Comparison of ENCODE assay signal across 2 cellular contexts in the genomic region with DNA sequence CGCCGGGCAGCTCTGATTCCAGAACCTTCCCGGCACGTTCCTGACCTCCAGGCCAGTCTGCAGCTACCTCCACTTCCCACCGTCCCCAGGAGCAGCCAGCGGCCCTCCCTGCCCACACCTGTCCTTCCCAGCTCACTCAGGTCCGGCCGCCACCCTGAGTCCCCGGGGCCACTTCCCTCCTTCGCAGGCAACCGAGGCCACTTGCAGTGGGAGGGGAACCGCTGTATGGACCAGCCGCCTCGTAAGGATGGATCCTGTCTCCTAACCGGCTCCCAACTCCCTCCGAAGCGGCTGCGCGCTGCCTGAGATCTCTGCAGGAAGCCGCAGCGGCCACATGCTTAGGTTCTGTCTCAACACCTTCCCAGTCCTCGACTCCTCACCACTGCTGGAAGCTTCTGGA.
TF ChIP-seq lines count a peak whose summit lies in the region.

No MANE protein-coding gene starts in this region.

TF ChIP-seq in IMR-90, 13 proteins besides CTCF, POLR2A, EP300 and RAD21:
- TF ChIP-seq BHLHE40 (IDR thresholded peaks at IDR 0.05; ENCODE audit: low read depth, low read length), result no peak
- no peak for TF ChIP-seq CHD1 (IDR thresholded peaks at IDR 0.05; ENCODE audit: low read depth, low read length)
- no peak for TF ChIP-seq RCOR1 (IDR thresholded peaks at IDR 0.05; ENCODE audit: insufficient replicate concordance, low read length)
- TF ChIP-seq MXI1 (IDR thresholded peaks at IDR 0.05; ENCODE audit: borderline replicate concordance, low read depth, low read length), result no peak
- TF ChIP-seq USF2 (IDR thresholded peaks at IDR 0.05; ENCODE audit: low read depth, low read length), result no peak
- no peak for TF ChIP-seq FOS (IDR thresholded peaks at IDR 0.05; ENCODE audit: low read depth, low read length)
- TF ChIP-seq RFX5 (IDR thresholded peaks at IDR 0.05; ENCODE audit: low read depth, low read length), result no peak
- TF ChIP-seq SMC3 (IDR thresholded peaks at IDR 0.05; ENCODE audit: low read depth, low read length), result no peak
- no peak for TF ChIP-seq MAFK (IDR thresholded peaks at IDR 0.05; ENCODE audit: low read depth, low read length)
- no peak for TF ChIP-seq CEBPB (IDR thresholded peaks at IDR 0.05; ENCODE audit: low read depth, low read length)

TF ChIP-seq in K562, 482 proteins besides CTCF, POLR2A, EP300 and RAD21:
- TF ChIP-seq ZBTB33 (CRISPR knock-in tag; IDR thresholded peaks at IDR 0.05), result peak; percentile 72; the same call in 1 of the 2 replicates
- TF ChIP-seq POLR2G (IDR thresholded peaks at IDR 0.05; ENCODE audit: low read depth, low read length), result peak; percentile 59
- TF ChIP-seq PRPF4 (IDR thresholded peaks at IDR 0.05; ENCODE audit: insufficient read depth, low read depth, low read length, poor library complexity, severe bottlenecking), result no peak
- TF ChIP-seq RBM22 (IDR thresholded peaks at IDR 0.05; ENCODE audit: low read depth, low read length, poor library complexity, severe bottlenecking), result peak; percentile 24
- TF ChIP-seq, protein P1, sequence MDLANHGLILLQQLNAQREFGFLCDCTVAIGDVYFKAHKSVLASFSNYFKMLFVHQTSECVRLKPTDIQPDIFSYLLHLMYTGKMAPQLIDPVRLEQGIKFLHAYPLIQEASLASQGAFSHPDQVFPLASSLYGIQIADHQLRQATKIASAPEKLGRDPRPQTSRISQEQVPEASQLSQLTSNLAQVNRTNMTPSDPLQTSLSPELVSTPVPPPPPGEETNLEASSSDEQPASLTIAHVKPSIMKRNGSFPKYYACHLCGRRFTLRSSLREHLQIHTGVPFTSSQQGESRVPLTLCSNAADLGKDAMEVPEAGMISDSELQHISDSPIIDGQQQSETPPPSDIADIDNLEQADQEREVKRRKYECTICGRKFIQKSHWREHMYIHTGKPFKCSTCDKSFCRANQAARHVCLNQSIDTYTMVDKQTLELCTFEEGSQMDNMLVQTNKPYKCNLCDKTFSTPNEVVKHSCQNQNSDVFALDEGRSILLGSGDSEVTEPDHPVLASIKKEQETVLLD (IDR thresholded peaks at IDR 0.05), result no peak
TF ChIP-seq in K562: peak in this region for 3.
